ENCODE assay signal across 7 cellular contexts in genomic region chr2:29921560-29921915, GRCh38. TPM values are rescaled to one million over a fixed set of nuclear protein-coding genes. Genes with fewer than 3 reads are reported as not detected.
A peak's percentile ranks its signal among the peaks of the same experiment; 100 is the strongest.
DNase-seq lines count a peak whose midpoint lies in the region; ATAC-seq lines count a peak whose summit lies in the region.

TSS of gene ALK (minus strand) at chr2:29921586. CDS start at chr2:29920659, 927 bp downstream.

- peaks cover 44% of the 10 kb centered on the region for H3K27me3 Mint-ChIP-seq in activated CD4-positive, alpha-beta T cell treated with anti-CD3 and anti-CD28 coated beads, Interleukin-2, amount 10 ng/mL, durations not matched to agents 7 days and 5 days

- CTCF ChIA-PET in activated CD4-positive, alpha-beta T cell treated with anti-CD3 and anti-CD28 coated beads, Interleukin-2, amount 10 ng/mL, durations not matched to agents 7 days and 5 days (lab: Charles Lee), result no interaction called here

- POLR2A ChIA-PET in activated CD4-positive, alpha-beta T cell treated with anti-CD3 and anti-CD28 coated beads, Interleukin-2, amount 10 ng/mL, durations not matched to agents 7 days and 5 days (lab: Charles Lee), result no interaction called here

- no peaks in the 10 kb centered on the region for H3K9me3 Mint-ChIP-seq in activated CD4-positive, alpha-beta T cell treated with anti-CD3 and anti-CD28 coated beads, Interleukin-2, amount 10 ng/mL, durations not matched to agents 7 days and 5 days

- no peaks in the 10 kb centered on the region for H3K4me1 Mint-ChIP-seq in activated CD4-positive, alpha-beta T cell treated with anti-CD3 and anti-CD28 coated beads, Interleukin-2, amount 10 ng/mL, durations not matched to agents 7 days and 5 days

- DNase-seq in NCI-H2171 treated with DMSO at 0.1 percent for 48 hours (lab: John Stamatoyannopoulos, UW) (peak; percentile 90), dermis blood vessel endothelial cell (peak; percentile 72), left lobe of liver (ENCODE audit: low spot score) (peak; percentile 79)
- DNase-seq in activated CD4-positive, alpha-beta T cell treated with anti-CD3 and anti-CD28 coated beads, Interleukin-2, amount 10 ng/mL, durations not matched to agents 7 days and 5 days, result peak; percentile 54
- peak; percentile 22 for DNase-seq in stimulated activated CD4-positive, alpha-beta T cell treated with anti-CD3 and anti-CD28 coated beads, Interleukin-2, amount 100 ng/mL, for 4 hours (ENCODE audit: low read depth)

- H3K27ac Mint-ChIP-seq in activated CD4-positive, alpha-beta T cell treated with anti-CD3 and anti-CD28 coated beads, Interleukin-2, amount 10 ng/mL, durations not matched to agents 7 days and 5 days, result no peak within 1 kb of the TSS

- ATAC-seq in GM19438 (IDR thresholded peaks at IDR 0.05; ENCODE audit: low read depth, unreplicated experiment) (peak; percentile 53), left lobe of liver (peak; percentile 94), GM18907 (IDR thresholded peaks at IDR 0.05; ENCODE audit: unreplicated experiment) (no peak)

- H3K4me3 Mint-ChIP-seq in activated CD4-positive, alpha-beta T cell treated with anti-CD3 and anti-CD28 coated beads, Interleukin-2, amount 10 ng/mL, durations not matched to agents 7 days and 5 days, result no peak within 1 kb of the TSS

- H3K36me3 Mint-ChIP-seq in activated CD4-positive, alpha-beta T cell treated with anti-CD3 and anti-CD28 coated beads, Interleukin-2, amount 10 ng/mL, durations not matched to agents 7 days and 5 days (ENCODE audit: low read depth), result no peaks in the 10 kb centered on the region

RNA-seq across cellular contexts. Expression of gene ALK, which starts in this region (rescaled TPM):
- not detected for total RNA-seq in activated CD4-positive, alpha-beta T cell treated with anti-CD3 and anti-CD28 coated beads, Interleukin-2, amount 10 ng/mL, durations not matched to agents 7 days and 5 days
- not detected in 2 replicates for total RNA-seq in dermis blood vessel endothelial cell
- total RNA-seq in left lobe of liver, result not detected

Comparison
In these comparisons a context has a peak if more than half of its experiments do, and no peak if none do; other contexts are left out.
1. Peak in DNase-seq in activated CD4-positive, alpha-beta T cell treated with anti-CD3 and anti-CD28 coated beads, Interleukin-2, amount 10 ng/mL, durations not matched to agents 7 days and 5 days; RNA of the gene not detected or under 1 TPM.
2. Peak in DNase-seq in dermis blood vessel endothelial cell; RNA of the gene not detected or under 1 TPM.
3. Peak in DNase-seq and ATAC-seq in left lobe of liver; RNA of the gene not detected or under 1 TPM.
4. DNase-seq: peak in every context shown above with its lines; median percentile 90 in NCI-H2171 treated with DMSO at 0.1 percent for 48 hours; 79 in left lobe of liver; 72 in dermis blood vessel endothelial cell; 54 in activated CD4-positive, alpha-beta T cell treated with anti-CD3 and anti-CD28 coated beads, Interleukin-2, amount 10 ng/mL, durations not matched to agents 7 days and 5 days; 22 in stimulated activated CD4-positive, alpha-beta T cell treated with anti-CD3 and anti-CD28 coated beads, Interleukin-2, amount 100 ng/mL, for 4 hours.